ENCODE assay signal across 30 cellular contexts in genomic region chr15:59963925-59964324, GRCh38. TPM values are rescaled to one million over a fixed set of nuclear protein-coding genes. Genes with fewer than 3 reads are reported as not detected.
"Had no signal": no experiment of that assay in that cellular context is flagged by ENCODE, and none has a peak within 500 bp of the region (broad histone marks: within the 10 kb centered on the region; RNA-seq: fewer than 3 reads in every experiment).

No MANE protein-coding gene starts in this region.

- H3K36me3 ChIP-seq: stomach, suprapubic skin, thoracic aorta, thyroid gland, tibial artery, tibial nerve, transverse colon, upper lobe of left lung, upper lobe of right lung, uterus, vagina had no signal

- ATAC-seq: stimulated activated effector memory CD8-positive, alpha-beta T cell treated with anti-CD3 and anti-CD28 coated beads, Interleukin-12 subunit alpha, Interleukin-12 subunit beta, amount 100 ng/mL, for 72 hours; stimulated activated memory B cell treated with anti-CD40 and anti-IgM and Interleukin-4, amounts not matched to agents 10 μg/mL and 1 μg/mL and 100 μg/mL, for 72 hours; stimulated activated naive B cell treated with anti-CD40 and anti-IgM and Interleukin-4, amounts not matched to agents 10 μg/mL and 1 μg/mL and 100 μg/mL, for 72 hours; stimulated activated naive CD8-positive, alpha-beta T cell treated with anti-CD3 and anti-CD28 coated beads, Interleukin-15, amount 100 ng/mL, for 72 hours; stimulated activated naive CD8-positive, alpha-beta T cell treated with anti-CD3 and anti-CD28 coated beads, Interleukin-15, Interleukin-2, amounts not matched to agents 100 U/mL and 50 U/mL, for 24 hours; upper lobe of right lung had no signal

- H3K27ac ChIP-seq: stomach, suprapubic skin, testis, thoracic aorta, thyroid gland, tibial artery, tibial nerve, transverse colon, upper lobe of left lung, upper lobe of right lung, uterus, vagina had no signal

- FAIRE-seq: urothelium cell line had no signal

- H3K9me3 ChIP-seq: suprapubic skin, testis, thyroid gland had no signal

- H3K27me3 ChIP-seq: stomach, testis, thyroid gland, tibial artery, tibial nerve, transverse colon, upper lobe of left lung, upper lobe of right lung, uterus, vagina had no signal

- DNase-seq: stimulated activated CD4-positive, alpha-beta T cell treated with anti-CD3 and anti-CD28 coated beads, Interleukin-2, amount 100 ng/mL, for 48 hours; stimulated activated CD4-positive, alpha-beta T cell treated with anti-CD3 and anti-CD28 coated beads, Interleukin-4, amount 100 ng/mL, for 1 hour; stimulated activated CD4-positive, alpha-beta T cell treated with anti-CD3 and anti-CD28 coated beads, Interleukin-4, amount 100 ng/mL, for 24 hours; stimulated activated CD4-positive, alpha-beta T cell treated with anti-CD3 and anti-CD28 coated beads, Interleukin-4, amount 100 ng/mL, for 4 hours; stimulated activated CD8-positive, alpha-beta memory T cell treated with anti-CD3 and anti-CD28 coated beads, Interleukin-4, amount 100 ng/mL, for 48 hours; stimulated activated naive B cell treated with anti-CD40 and anti-IgM and Interleukin-4, amounts not matched to agents 10 μg/mL and 1 μg/mL and 100 μg/mL, for 72 hours; stimulated activated naive CD4-positive, alpha-beta T cell; stimulated activated naive CD4-positive, alpha-beta T cell treated with Interleukin-2 at 50 U/mL for 16 hours; stimulated activated naive CD8-positive, alpha-beta T cell treated with anti-CD3 and anti-CD28 coated beads, Interleukin-15, amount 100 ng/mL, for 72 hours; stimulated activated naive CD8-positive, alpha-beta T cell treated with anti-CD3 and anti-CD28 coated beads, Interleukin-15, Interleukin-2, amounts not matched to agents 100 U/mL and 50 U/mL, for 24 hours; stomach; substantia nigra; testis; thyroid gland; tibial artery; transverse colon; upper lobe of left lung; upper lobe of right lung; uterus had no signal

- H3K4me1 ChIP-seq: stomach, suprapubic skin, testis, thyroid gland, tibial artery, tibial nerve, transverse colon, upper lobe of left lung, upper lobe of right lung, uterus, vagina had no signal

- H3K4me3 ChIP-seq: stomach, suprapubic skin, testis, thoracic aorta, thyroid gland, tibial artery, tibial nerve, transverse colon, upper lobe of left lung, upper lobe of right lung, uterus, vagina had no signal

RNA-seq across cellular contexts. Expression of gene FOXB1, which starts 40.2 kb away (rescaled TPM):
- total RNA-seq: stomach, subcutaneous adipose tissue, suprapubic skin, temporal lobe, thoracic aorta, thyroid gland, tibial nerve, transverse colon, upper lobe of left lung, upper lobe of right lung, ureter, urinary bladder, uterus, vagina had no signal
- polyA plus RNA-seq: stomach had no signal
